ENCODE assay signal across 7 cellular contexts in genomic region chr1:207004931-207005830, GRCh38. TPM values are rescaled to one million over a fixed set of nuclear protein-coding genes. Genes with fewer than 3 reads are reported as not detected.
DNase-seq lines count a peak whose midpoint lies in the region; ATAC-seq and TF ChIP-seq lines count a peak whose summit lies in the region.

No MANE protein-coding gene starts in this region.

- peak overlapping the region; percentile 71 for H3K27ac ChIP-seq in RWPE1
- H3K27ac ChIP-seq in body of pancreas, result peak overlapping the region in 3 of 4 donors; percentile 77 to 84 (median 79)

- 28% methylated on average over 9 of the region's 9 CpGs for WGBS in body of pancreas, 2 donors

- peak; percentile 36 for ATAC-seq in body of pancreas
- peak; percentile 69 for ATAC-seq in stimulated activated effector memory CD8-positive, alpha-beta T cell treated with anti-CD3 and anti-CD28 coated beads, Interleukin-12 subunit alpha, Interleukin-12 subunit beta, amount 100 ng/mL, for 72 hours

- no peaks in the 10 kb centered on the region for H3K36me3 ChIP-seq in body of pancreas (replicated peaks in 1 of 2; ENCODE audit: insufficient read depth in 1 of 2, low read depth in 2 of 2)

- no peaks in the 10 kb centered on the region for H3K9me3 Mint-ChIP-seq in stimulated activated effector memory CD8-positive, alpha-beta T cell treated with anti-CD3 and anti-CD28 coated beads, Interleukin-12 subunit alpha, Interleukin-12 subunit beta, amount 100 ng/mL, for 72 hours

- DNase-seq in ELF-1 (ENCODE audit: low read depth, low spot score) (peak; percentile 71), KBM-7 (peak; percentile 38), RWPE1 (ENCODE audit: low spot score) (peak; percentile 57), body of pancreas (peak; percentile 75 to 80 (median 76)), iPS-NIHi7 (ENCODE audit: extremely low spot score) (peak; percentile 86), epidermal melanocyte (ENCODE audit: insufficient read length, low spot score) (no peak)
- no peak for DNase-seq in stimulated activated effector memory CD8-positive, alpha-beta T cell treated with anti-CD3 and anti-CD28 coated beads, Interleukin-12 subunit alpha, Interleukin-12 subunit beta, amount 100 ng/mL, for 72 hours (ENCODE audit: low spot score in 2 of 2)

- in situ Hi-C loops in KBM-7 (cut with MboI; ENCODE audit: low pct_unique_long_range_greater_than_20kb, low sequenced_read_pairs), result no loop called here

- no peaks in the 10 kb centered on the region for H3K27me3 ChIP-seq in body of pancreas

- no peak for TF ChIP-seq POLR2A in body of pancreas (IDR thresholded peaks at IDR 0.05)

- no peaks in the 10 kb centered on the region for H3K36me3 Mint-ChIP-seq in stimulated activated effector memory CD8-positive, alpha-beta T cell treated with anti-CD3 and anti-CD28 coated beads, Interleukin-12 subunit alpha, Interleukin-12 subunit beta, amount 100 ng/mL, for 72 hours

- no peak overlapping the region for H3K4me3 ChIP-seq in body of pancreas

- H3K4me1 ChIP-seq in body of pancreas, result peaks cover 49% of the 10 kb centered on the region

- POLR2A ChIA-PET in RWPE1 (lab: Yijun Ruan, JAX; ENCODE audit: low non-redundant PET), result interaction anchor here (1.1 kb wide), 1 partner anchor 16 kb away, joined by 3 read pairs; no protein-coding TSS in a partner anchor

- intact Hi-C loops in body of pancreas (cut with DNase I), result no loop called here

- no peak overlapping the region for H3K4me3 Mint-ChIP-seq in stimulated activated effector memory CD8-positive, alpha-beta T cell treated with anti-CD3 and anti-CD28 coated beads, Interleukin-12 subunit alpha, Interleukin-12 subunit beta, amount 100 ng/mL, for 72 hours

- H3K9me3 ChIP-seq in body of pancreas, result no peaks in the 10 kb centered on the region

- CTCF ChIA-PET in RWPE1 (lab: Yijun Ruan, JAX), result interaction anchor here (0.5 to 1.5 kb wide), 3 partner anchors 15 to 396 kb away, joined by 3 to 4 read pairs (median 3); no protein-coding TSS in a partner anchor

- H3K4me1 Mint-ChIP-seq in stimulated activated effector memory CD8-positive, alpha-beta T cell treated with anti-CD3 and anti-CD28 coated beads, Interleukin-12 subunit alpha, Interleukin-12 subunit beta, amount 100 ng/mL, for 72 hours, result peaks cover 7% of the 10 kb centered on the region

- no peak overlapping the region for H3K27ac Mint-ChIP-seq in stimulated activated effector memory CD8-positive, alpha-beta T cell treated with anti-CD3 and anti-CD28 coated beads, Interleukin-12 subunit alpha, Interleukin-12 subunit beta, amount 100 ng/mL, for 72 hours

- TF ChIP-seq CTCF in RWPE1 (conservative IDR thresholded peaks at IDR 0.05; ENCODE audit: low read depth) (peak; percentile 52), body of pancreas (IDR thresholded peaks at IDR 0.05) (peak; percentile 48 to 81 (median 62))

RNA-seq across cellular contexts. Expression of gene C1orf116, which starts 27.4 kb away (rescaled TPM):
- 10 to 100 TPM; 11.2 to 23.3 TPM for total RNA-seq in body of pancreas

RNA-seq across cellular contexts. Expression of gene FCAMR, which starts 34.9 kb away (rescaled TPM):
- total RNA-seq in body of pancreas, result not detected

RNA-seq across cellular contexts. Expression of gene YOD1, which starts 45.8 kb away (rescaled TPM):
- 1 to 10 TPM; 5.4 to 5.9 TPM for total RNA-seq in body of pancreas

RNA-seq across cellular contexts. Expression of gene PFKFB2, which starts 47.9 kb away (rescaled TPM):
- 1 to 10 TPM; 4.9 to 9.3 TPM for total RNA-seq in body of pancreas

RNA-seq across cellular contexts. Expression of gene PIGR, which starts 58.9 kb away (rescaled TPM):
- total RNA-seq in body of pancreas, result 10 to 100 TPM; 14.8 to 45.1 TPM

Comparison
In these comparisons a context has a peak if more than half of its experiments do, and no peak if none do; other contexts are left out.
1. DNase-seq: peak in ELF-1 (single experiment), KBM-7 (single experiment), RWPE1 (single experiment), body of pancreas (4 of 4) and iPS-NIHi7 (single experiment); none in stimulated activated effector memory CD8-positive, alpha-beta T cell treated with anti-CD3 and anti-CD28 coated beads, Interleukin-12 subunit alpha, Interleukin-12 subunit beta, amount 100 ng/mL, for 72 hours (0 of 2) and epidermal melanocyte (single experiment).